Comparison of ENCODE assay signal across 24 cellular contexts in the genomic region with DNA sequence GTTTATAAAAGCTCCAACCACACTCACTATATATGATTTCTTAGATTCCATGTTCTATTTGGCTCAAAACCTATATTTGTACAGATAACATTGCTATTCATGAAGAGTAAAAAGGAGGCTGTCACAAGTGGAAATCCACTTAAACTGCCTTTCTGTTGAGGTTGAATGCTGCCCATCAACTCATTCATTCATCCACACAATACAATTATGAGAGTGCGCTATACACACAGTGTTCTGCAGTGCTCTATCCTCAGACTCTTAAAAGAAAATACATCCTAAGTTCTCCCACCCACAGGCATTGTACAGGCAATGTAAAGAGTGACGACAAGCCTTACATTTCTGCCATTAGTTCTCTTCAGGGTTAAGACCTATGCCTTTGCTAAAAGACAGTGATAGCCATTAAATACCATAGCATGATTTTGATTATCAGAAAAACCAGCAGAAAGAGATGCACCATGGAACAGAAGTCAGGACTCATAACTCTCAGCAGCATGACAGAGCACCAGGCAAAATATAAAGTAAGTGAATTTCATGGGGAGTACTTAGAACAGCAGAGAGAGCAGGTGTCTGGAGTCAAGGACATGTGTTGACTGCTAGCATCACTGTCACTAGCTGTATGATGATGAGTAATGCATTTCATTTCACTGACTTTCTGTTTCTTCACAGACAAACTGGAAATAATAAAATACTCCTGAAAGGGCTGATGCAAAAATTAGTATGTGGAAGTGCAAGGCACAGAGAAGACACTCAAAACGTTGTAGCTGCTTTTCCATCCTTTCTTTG.
DNase-seq lines count a peak whose midpoint lies in the region; ATAC-seq and TF ChIP-seq lines count a peak whose summit lies in the region.
"Had no signal": no experiment of that assay in that cellular context is flagged by ENCODE, and none has a peak within 500 bp of the region (broad histone marks: within the 10 kb centered on the region; RNA-seq: fewer than 3 reads in every experiment).

No MANE protein-coding gene starts in this region.

- ATAC-seq in activated CD4-positive, alpha-beta T cell treated with anti-CD3 and anti-CD28 coated beads for 36 hours = peak; percentile 66
- ATAC-seq in HG03280 (IDR thresholded peaks at IDR 0.05; ENCODE audit: unreplicated experiment) (peak; percentile 33), heart left ventricle (no peak)
- no peak for ATAC-seq in activated CD8-positive, alpha-beta T cell treated with anti-CD3 and anti-CD28 coated beads, Interleukin-2, amount 10 ng/mL, durations not matched to agents 7 days and 5 days
- ATAC-seq: gastrocnemius medialis, GM23338, HepG2, T-cell had no signal

- DNase-seq in activated CD4-positive, alpha-beta T cell treated with anti-CD3 and anti-CD28 coated beads for 36 hours = no peak
- DNase-seq in activated CD4-positive, alpha-beta T cell treated with anti-CD3 and anti-CD28 coated beads, Interleukin-2, amount 10 ng/mL, durations not matched to agents 24 days and 14 days = no peak
- DNase-seq in NCI-H345 treated with DMSO at 0.1 percent for 48 hours (lab: John Stamatoyannopoulos, UW; ENCODE audit: unreplicated experiment) (peak; percentile 59), glutamatergic neuron (no peak), heart left ventricle (no peak)
- no peak for DNase-seq in activated CD8-positive, alpha-beta T cell treated with anti-CD3 and anti-CD28 coated beads, Interleukin-2, amount 10 ng/mL, durations not matched to agents 7 days and 5 days
- no peak for DNase-seq in stimulated activated CD4-positive, alpha-beta T cell treated with anti-CD3 and anti-CD28 coated beads, Interleukin-4, amount 100 ng/mL, for 24 hours
- DNase-seq: activated CD4-positive, alpha-beta memory T cell treated with anti-CD3 and anti-CD28 coated beads for 36 hours; activated naive CD4-positive, alpha-beta T cell; amygdala; C1 segment of cervical spinal cord; gastrocnemius medialis; GDM1; midbrain; NCI-H2029 treated with DMSO at 0.1 percent for 48 hours; NCI-H774; nephron progenitor cell; OCI-M1; SIG-M5; stimulated activated CD4-positive, alpha-beta T cell treated with anti-CD3 and anti-CD28 coated beads, Interleukin-2, amount 100 ng/mL, for 48 hours; T-cell had no signal

- intact Hi-C loops in activated CD4-positive, alpha-beta T cell treated with anti-CD3 and anti-CD28 coated beads for 36 hours (cut with DNase I, micrococcal nuclease) = no loop called here
- intact Hi-C loops in activated CD4-positive, alpha-beta T cell treated with anti-CD3 and anti-CD28 coated beads, Interleukin-2, amount 10 ng/mL, durations not matched to agents 24 days and 14 days (cut with micrococcal nuclease) = no loop called here
- intact Hi-C loops in heart left ventricle (cut with DNase I) = no loop called here

- CTCF ChIA-PET in activated CD4-positive, alpha-beta T cell treated with anti-CD3 and anti-CD28 coated beads for 36 hours (lab: Charles Lee) = interaction anchor here (0.8 to 1.3 kb wide), 2 partner anchors 10 to 203 kb away, joined by 3 to 4 read pairs; no protein-coding TSS in a partner anchor
- CTCF ChIA-PET in activated CD8-positive, alpha-beta T cell treated with anti-CD3 and anti-CD28 coated beads, Interleukin-2, amount 10 ng/mL, durations not matched to agents 7 days and 5 days (lab: Charles Lee) = interaction anchor here (0.9 kb wide), 1 partner anchor 12 kb away, joined by 3 read pairs; no protein-coding TSS in a partner anchor

- H3K4me1 Mint-ChIP-seq in activated CD4-positive, alpha-beta T cell treated with anti-CD3 and anti-CD28 coated beads for 36 hours = peaks cover 9% of the 10 kb centered on the region
- H3K4me1 Mint-ChIP-seq in activated CD4-positive, alpha-beta T cell treated with anti-CD3 and anti-CD28 coated beads, Interleukin-2, amount 10 ng/mL, durations not matched to agents 24 days and 14 days = peaks cover 21% of the 10 kb centered on the region
- peaks cover 2% of the 10 kb centered on the region for H3K4me1 Mint-ChIP-seq in glutamatergic neuron (ENCODE audit: low read depth, unreplicated experiment)
- peaks cover 29% of the 10 kb centered on the region for H3K4me1 Mint-ChIP-seq in activated CD8-positive, alpha-beta T cell treated with anti-CD3 and anti-CD28 coated beads, Interleukin-2, amount 10 ng/mL, durations not matched to agents 7 days and 5 days (ENCODE audit: low read depth)
- H3K4me1 Mint-ChIP-seq: nephron progenitor cell had no signal

- H3K36me3 ChIP-seq in heart left ventricle = no peaks in the 10 kb centered on the region
- H3K36me3 ChIP-seq: gastrocnemius medialis had no signal

- H3K36me3 Mint-ChIP-seq in activated CD4-positive, alpha-beta T cell treated with anti-CD3 and anti-CD28 coated beads for 36 hours (ENCODE audit: low read depth) = no peaks in the 10 kb centered on the region
- no peaks in the 10 kb centered on the region for H3K36me3 Mint-ChIP-seq in activated CD4-positive, alpha-beta T cell treated with anti-CD3 and anti-CD28 coated beads, Interleukin-2, amount 10 ng/mL, durations not matched to agents 24 days and 14 days (ENCODE audit: low read depth)
- no peaks in the 10 kb centered on the region for H3K36me3 Mint-ChIP-seq in glutamatergic neuron (ENCODE audit: unreplicated experiment)
- no peaks in the 10 kb centered on the region for H3K36me3 Mint-ChIP-seq in activated CD8-positive, alpha-beta T cell treated with anti-CD3 and anti-CD28 coated beads, Interleukin-2, amount 10 ng/mL, durations not matched to agents 7 days and 5 days (ENCODE audit: low read depth)
- H3K36me3 Mint-ChIP-seq: activated CD4-positive, alpha-beta memory T cell treated with anti-CD3 and anti-CD28 coated beads for 36 hours; T-cell had no signal

- no peak overlapping the region for H3K27ac ChIP-seq in heart left ventricle
- H3K27ac ChIP-seq: gastrocnemius medialis had no signal

- H3K4me1 ChIP-seq in heart left ventricle = peaks cover 0 to 5% (median 0%) of the 10 kb centered on the region in 12 donors
- H3K4me1 ChIP-seq: gastrocnemius medialis had no signal

- TF ChIP-seq CTCF in glutamatergic neuron (IDR thresholded peaks at IDR 0.05; ENCODE audit: partially characterized antibody, unreplicated experiment) (no peak), heart left ventricle (IDR thresholded peaks at IDR 0.05) (no peak)

- H3K27me3 ChIP-seq in heart left ventricle = no peaks in the 10 kb centered on the region
- H3K27me3 ChIP-seq: gastrocnemius medialis had no signal

- no peaks in the 10 kb centered on the region for H3K9me3 ChIP-seq in heart left ventricle
- H3K9me3 ChIP-seq: gastrocnemius medialis had no signal

- POLR2A ChIA-PET in activated CD4-positive, alpha-beta T cell treated with anti-CD3 and anti-CD28 coated beads for 36 hours (lab: Charles Lee) = no interaction called here
- POLR2A ChIA-PET in activated CD8-positive, alpha-beta T cell treated with anti-CD3 and anti-CD28 coated beads, Interleukin-2, amount 10 ng/mL, durations not matched to agents 7 days and 5 days (lab: Charles Lee) = no interaction called here

- H3K27me3 Mint-ChIP-seq in activated CD4-positive, alpha-beta T cell treated with anti-CD3 and anti-CD28 coated beads for 36 hours = peaks cover 7% of the 10 kb centered on the region
- peaks cover 14% of the 10 kb centered on the region for H3K27me3 Mint-ChIP-seq in activated CD4-positive, alpha-beta T cell treated with anti-CD3 and anti-CD28 coated beads, Interleukin-2, amount 10 ng/mL, durations not matched to agents 24 days and 14 days
- H3K27me3 Mint-ChIP-seq in glutamatergic neuron (ENCODE audit: unreplicated experiment) = no peaks in the 10 kb centered on the region
- peaks cover 20% of the 10 kb centered on the region for H3K27me3 Mint-ChIP-seq in activated CD8-positive, alpha-beta T cell treated with anti-CD3 and anti-CD28 coated beads, Interleukin-2, amount 10 ng/mL, durations not matched to agents 7 days and 5 days (ENCODE audit: low read depth)

- H3K4me3 ChIP-seq in heart left ventricle = no peak overlapping the region
- H3K4me3 ChIP-seq: gastrocnemius medialis, GM23338 had no signal

- H3K4me3 Mint-ChIP-seq in activated CD4-positive, alpha-beta T cell treated with anti-CD3 and anti-CD28 coated beads for 36 hours = no peak overlapping the region
- no peak overlapping the region for H3K4me3 Mint-ChIP-seq in activated CD4-positive, alpha-beta T cell treated with anti-CD3 and anti-CD28 coated beads, Interleukin-2, amount 10 ng/mL, durations not matched to agents 24 days and 14 days
- H3K4me3 Mint-ChIP-seq in glutamatergic neuron (ENCODE audit: unreplicated experiment) = no peak overlapping the region
- H3K4me3 Mint-ChIP-seq in activated CD8-positive, alpha-beta T cell treated with anti-CD3 and anti-CD28 coated beads, Interleukin-2, amount 10 ng/mL, durations not matched to agents 7 days and 5 days = no peak overlapping the region
- H3K4me3 Mint-ChIP-seq: activated CD4-positive, alpha-beta memory T cell treated with anti-CD3 and anti-CD28 coated beads for 36 hours; GM23338; nephron progenitor cell; T-cell had no signal

- WGBS in heart left ventricle, 4 donors = 43 to 76% (median 53%) methylated on average over 3 of the region's 3 CpGs

- TF ChIP-seq POLR2A in heart left ventricle (IDR thresholded peaks at IDR 0.05) = no peak

- no peak overlapping the region for H3K27ac Mint-ChIP-seq in activated CD4-positive, alpha-beta T cell treated with anti-CD3 and anti-CD28 coated beads for 36 hours
- no peak overlapping the region for H3K27ac Mint-ChIP-seq in activated CD4-positive, alpha-beta T cell treated with anti-CD3 and anti-CD28 coated beads, Interleukin-2, amount 10 ng/mL, durations not matched to agents 24 days and 14 days
- H3K27ac Mint-ChIP-seq in glutamatergic neuron (ENCODE audit: unreplicated experiment) = no peak overlapping the region
- no peak overlapping the region for H3K27ac Mint-ChIP-seq in activated CD8-positive, alpha-beta T cell treated with anti-CD3 and anti-CD28 coated beads, Interleukin-2, amount 10 ng/mL, durations not matched to agents 7 days and 5 days
- H3K27ac Mint-ChIP-seq: activated CD4-positive, alpha-beta memory T cell treated with anti-CD3 and anti-CD28 coated beads for 36 hours; GM23338; nephron progenitor cell; T-cell had no signal

- no peaks in the 10 kb centered on the region for H3K9me3 Mint-ChIP-seq in activated CD4-positive, alpha-beta T cell treated with anti-CD3 and anti-CD28 coated beads for 36 hours (ENCODE audit: low read depth)
- H3K9me3 Mint-ChIP-seq in activated CD4-positive, alpha-beta T cell treated with anti-CD3 and anti-CD28 coated beads, Interleukin-2, amount 10 ng/mL, durations not matched to agents 24 days and 14 days = peaks cover 7% of the 10 kb centered on the region
- no peaks in the 10 kb centered on the region for H3K9me3 Mint-ChIP-seq in glutamatergic neuron (ENCODE audit: unreplicated experiment)
- no peaks in the 10 kb centered on the region for H3K9me3 Mint-ChIP-seq in activated CD8-positive, alpha-beta T cell treated with anti-CD3 and anti-CD28 coated beads, Interleukin-2, amount 10 ng/mL, durations not matched to agents 7 days and 5 days (ENCODE audit: insufficient read depth)
- H3K9me3 Mint-ChIP-seq: activated CD4-positive, alpha-beta memory T cell treated with anti-CD3 and anti-CD28 coated beads for 36 hours; GM23338; nephron progenitor cell; T-cell had no signal

Comparison
In these comparisons a context has a peak if more than half of its experiments do, and no peak if none do; other contexts are left out.
1. ATAC-seq: peak in activated CD4-positive, alpha-beta T cell treated with anti-CD3 and anti-CD28 coated beads for 36 hours (single experiment) and HG03280 (single experiment); none in activated CD8-positive, alpha-beta T cell treated with anti-CD3 and anti-CD28 coated beads, Interleukin-2, amount 10 ng/mL, durations not matched to agents 7 days and 5 days (single experiment) and heart left ventricle (0 of 4).